ENCODE assay signal across 8 cellular contexts in the genomic region with DNA sequence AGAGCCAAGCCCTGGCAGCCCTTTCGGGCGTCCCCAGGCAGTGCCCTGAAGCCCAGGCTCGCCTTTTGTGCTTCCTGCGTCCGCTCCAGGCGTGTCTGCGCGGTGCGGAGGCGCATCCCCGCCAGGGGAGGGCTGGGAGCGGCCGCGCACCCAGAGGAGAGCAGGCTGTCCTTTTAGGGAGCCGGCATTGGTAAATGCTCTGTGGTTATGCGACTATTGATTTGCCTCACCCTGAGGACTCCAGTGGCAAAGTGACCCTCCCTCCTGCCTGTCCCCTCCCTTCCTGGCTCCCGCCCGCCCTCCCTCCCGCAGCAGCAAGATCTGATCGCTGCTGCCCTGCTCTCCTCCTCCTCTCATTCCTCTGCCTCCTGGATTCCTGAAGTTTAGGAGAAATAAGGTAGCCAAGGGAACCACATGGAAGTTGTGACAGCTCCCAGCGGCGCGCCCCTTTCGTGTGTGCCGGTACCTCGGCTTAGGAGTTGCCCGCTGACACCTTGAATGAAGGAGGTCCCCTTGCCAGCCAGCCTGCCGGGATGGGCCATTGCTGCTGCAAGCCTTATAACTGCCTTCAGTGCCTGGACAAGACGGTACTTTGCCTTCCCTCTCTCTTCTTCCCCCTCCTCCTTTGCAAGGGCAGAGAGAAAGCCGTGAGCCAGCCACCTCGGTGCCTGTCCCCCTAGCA.
DNase-seq lines count a peak whose midpoint lies in the region; ATAC-seq and TF ChIP-seq lines count a peak whose summit lies in the region.

No MANE protein-coding gene starts in this region.

- H3K4me3 Mint-ChIP-seq in progenitor cell of endocrine pancreas (ENCODE audit: low read depth) = peak overlapping the region; percentile 76
- no peak overlapping the region for H3K4me3 Mint-ChIP-seq in activated CD4-positive, alpha-beta memory T cell treated with anti-CD3 and anti-CD28 coated beads for 36 hours
- no peak overlapping the region for H3K4me3 Mint-ChIP-seq in activated T-helper 2 cell treated with anti-CD3 and anti-CD28 coated beads, Interferon-gamma antibody, Interleukin-2, Interleukin-4, amounts not matched to agents 10 μg/mL and 5 μg/mL and 100 μg/mL, durations not matched to agents 14 hours and 24 hours and 36 hours (ENCODE audit: low read depth)

- peaks cover 15% of the 10 kb centered on the region for H3K4me1 Mint-ChIP-seq in progenitor cell of endocrine pancreas (ENCODE audit: low read depth)
- peaks cover 5% of the 10 kb centered on the region for H3K4me1 Mint-ChIP-seq in activated CD4-positive, alpha-beta memory T cell treated with anti-CD3 and anti-CD28 coated beads for 36 hours (ENCODE audit: low read depth)
- peaks cover 2% of the 10 kb centered on the region for H3K4me1 Mint-ChIP-seq in activated T-helper 2 cell treated with anti-CD3 and anti-CD28 coated beads, Interferon-gamma antibody, Interleukin-2, Interleukin-4, amounts not matched to agents 10 μg/mL and 5 μg/mL and 100 μg/mL, durations not matched to agents 14 hours and 24 hours and 36 hours (ENCODE audit: low read depth)

- peak overlapping the region; percentile 56 for H2AFZ ChIP-seq in GM23248

- CTCF ChIA-PET in Panc1 (lab: Charles Lee) = no interaction called here
- CTCF ChIA-PET in activated CD4-positive, alpha-beta memory T cell treated with anti-CD3 and anti-CD28 coated beads for 36 hours (lab: Charles Lee) = no interaction called here

- no peaks in the 10 kb centered on the region for H3K27me3 ChIP-seq in GM23248 (replicated peaks; ENCODE audit: insufficient read depth)
- peaks cover 28% of the 10 kb centered on the region for H3K27me3 ChIP-seq in Panc1 (ENCODE audit: control insufficient read depth, insufficient read depth, low read length)

- WGBS in GM23248 (ENCODE audit: low coverage in 1 of 2, low lambda C conversion rate in 2 of 2, missing lambda C conversion rate in 2 of 2), 2 experiments = 1 to 3% methylated on average over 25 to 31 of the region's 31 CpGs

- H4K20me1 ChIP-seq in GM23248 (ENCODE audit: insufficient read depth) = no peaks in the 10 kb centered on the region

- peak overlapping the region; percentile 88 for H3K4me2 ChIP-seq in GM23248 (ENCODE audit: unreplicated experiment)

- in situ Hi-C loops in GM23248 (cut with MboI) = no loop called here
- in situ Hi-C loops in Panc1 (cut with HindIII; ENCODE audit: low pct_unique_long_range_greater_than_20kb, low sequenced_read_pairs) = no loop called here

- no peaks in the 10 kb centered on the region for H3K9me2 ChIP-seq in GM23248 (ENCODE audit: insufficient read depth)

- no TSS peak for BruUV-seq in Panc1 (replicated peaks; lab: Mats Ljungman, UMichigan)

- H3K27ac Mint-ChIP-seq in progenitor cell of endocrine pancreas = no peak overlapping the region
- H3K27ac Mint-ChIP-seq in activated CD4-positive, alpha-beta memory T cell treated with anti-CD3 and anti-CD28 coated beads for 36 hours = no peak overlapping the region
- H3K27ac Mint-ChIP-seq in activated T-helper 2 cell treated with anti-CD3 and anti-CD28 coated beads, Interferon-gamma antibody, Interleukin-2, Interleukin-4, amounts not matched to agents 10 μg/mL and 5 μg/mL and 100 μg/mL, durations not matched to agents 14 hours and 24 hours and 36 hours = no peak overlapping the region

- H3K9me3 ChIP-seq in GM23248 (ENCODE audit: low read depth) = no peaks in the 10 kb centered on the region
- H3K9me3 ChIP-seq in Panc1 (ENCODE audit: control insufficient read depth, insufficient read depth, low read depth, low read length) = no peaks in the 10 kb centered on the region

- H3K4me3 ChIP-seq in GM23248 (peak overlapping the region; percentile 75), Panc1 (ENCODE audit: low read depth in 2 of 2, low read length in 2 of 2) (peak overlapping the region; percentile 18 to 19; a peak in 2 of 4 replicates)

- H3K27me3 Mint-ChIP-seq in progenitor cell of endocrine pancreas = peaks cover 30% of the 10 kb centered on the region
- H3K27me3 Mint-ChIP-seq in activated CD4-positive, alpha-beta memory T cell treated with anti-CD3 and anti-CD28 coated beads for 36 hours = peaks cover 37% of the 10 kb centered on the region
- H3K27me3 Mint-ChIP-seq in activated T-helper 2 cell treated with anti-CD3 and anti-CD28 coated beads, Interferon-gamma antibody, Interleukin-2, Interleukin-4, amounts not matched to agents 10 μg/mL and 5 μg/mL and 100 μg/mL, durations not matched to agents 14 hours and 24 hours and 36 hours (ENCODE audit: low read depth) = peaks cover 50% of the 10 kb centered on the region

- H3K79me2 ChIP-seq in GM23248 (ENCODE audit: insufficient read depth) = no peaks in the 10 kb centered on the region

- H3K27ac ChIP-seq in GM23248 (no peak overlapping the region), Panc1 (ENCODE audit: low read length) (no peak overlapping the region)

- no peak for TF ChIP-seq CTCF in Panc1 (IDR thresholded peaks at IDR 0.05)
- TF ChIP-seq CTCF in progenitor cell of endocrine pancreas (IDR thresholded peaks at IDR 0.05; ENCODE audit: unreplicated experiment) = peak; percentile 13

- H3F3A ChIP-seq in GM23248 (ENCODE audit: insufficient read depth) = peaks cover 22% of the 10 kb centered on the region

- intact Hi-C loops in Panc1 (cut with micrococcal nuclease; ENCODE audit: unreplicated experiment) = no loop called here
- intact Hi-C loops in activated CD4-positive, alpha-beta memory T cell treated with anti-CD3 and anti-CD28 coated beads for 36 hours (cut with micrococcal nuclease) = no loop called here
- intact Hi-C loops in activated T-helper 2 cell treated with anti-CD3 and anti-CD28 coated beads, Interferon-gamma antibody, Interleukin-2, Interleukin-4, amounts not matched to agents 10 μg/mL and 5 μg/mL and 100 μg/mL, durations not matched to agents 14 hours and 24 hours and 36 hours (cut with micrococcal nuclease) = no loop called here

- H3K36me3 Mint-ChIP-seq in progenitor cell of endocrine pancreas (ENCODE audit: insufficient read depth) = no peaks in the 10 kb centered on the region
- no peaks in the 10 kb centered on the region for H3K36me3 Mint-ChIP-seq in activated CD4-positive, alpha-beta memory T cell treated with anti-CD3 and anti-CD28 coated beads for 36 hours
- no peaks in the 10 kb centered on the region for H3K36me3 Mint-ChIP-seq in activated T-helper 2 cell treated with anti-CD3 and anti-CD28 coated beads, Interferon-gamma antibody, Interleukin-2, Interleukin-4, amounts not matched to agents 10 μg/mL and 5 μg/mL and 100 μg/mL, durations not matched to agents 14 hours and 24 hours and 36 hours (ENCODE audit: low read depth)

- POLR2A ChIA-PET in Panc1 (lab: Charles Lee) = interaction anchor here (0.7 kb wide), 1 partner anchor 1986 kb away, joined by 3 read pairs; no protein-coding TSS in a partner anchor
- POLR2A ChIA-PET in activated CD4-positive, alpha-beta memory T cell treated with anti-CD3 and anti-CD28 coated beads for 36 hours (lab: Charles Lee) = no interaction called here

- H3K9me3 Mint-ChIP-seq in progenitor cell of endocrine pancreas (ENCODE audit: low read depth) = no peaks in the 10 kb centered on the region
- no peaks in the 10 kb centered on the region for H3K9me3 Mint-ChIP-seq in activated CD4-positive, alpha-beta memory T cell treated with anti-CD3 and anti-CD28 coated beads for 36 hours
- no peaks in the 10 kb centered on the region for H3K9me3 Mint-ChIP-seq in activated T-helper 2 cell treated with anti-CD3 and anti-CD28 coated beads, Interferon-gamma antibody, Interleukin-2, Interleukin-4, amounts not matched to agents 10 μg/mL and 5 μg/mL and 100 μg/mL, durations not matched to agents 14 hours and 24 hours and 36 hours

- peak overlapping the region; percentile 25; the same call in 1 of the 2 replicates for H3K9ac ChIP-seq in GM23248

- peak; percentile 73 for DNase-seq in GM23248
- no peak for DNase-seq in Panc1 (ENCODE audit: low read depth, low spot score)
- peak; percentile 15 for DNase-seq in germinal center (ENCODE audit: low spot score)
- no peak for DNase-seq in progenitor cell of endocrine pancreas (ENCODE audit: low spot score, unreplicated experiment)
- no peak for DNase-seq in activated CD4-positive, alpha-beta memory T cell treated with anti-CD3 and anti-CD28 coated beads for 36 hours
- DNase-seq in activated gamma-delta T cell treated with Interleukin-2 at 50 U/mL for 16 hours = no peak
- no peak for DNase-seq in activated T-helper 2 cell treated with anti-CD3 and anti-CD28 coated beads, Interferon-gamma antibody, Interleukin-2, Interleukin-4, amounts not matched to agents 10 μg/mL and 5 μg/mL and 100 μg/mL, durations not matched to agents 14 hours and 24 hours and 36 hours (ENCODE audit: low spot score)

- peaks cover 22% of the 10 kb centered on the region for H3K4me1 ChIP-seq in GM23248 (ENCODE audit: insufficient read depth)
- H3K4me1 ChIP-seq in Panc1 (ENCODE audit: control insufficient read depth, insufficient read depth, low read length) = peaks cover 4% of the 10 kb centered on the region; the same call in 1 of the 2 replicates

- H3K36me3 ChIP-seq in GM23248 (ENCODE audit: low read depth) (no peaks in the 10 kb centered on the region), Panc1 (ENCODE audit: control insufficient read depth, insufficient read depth, low read length) (no peaks in the 10 kb centered on the region)

- ATAC-seq in Panc1 (peak; percentile 82), HG02588 (IDR thresholded peaks at IDR 0.05; ENCODE audit: unreplicated experiment) (no peak)

Comparison
In these comparisons a context has a peak if more than half of its experiments do, and no peak if none do; other contexts are left out.
1. DNase-seq: peak in GM23248 (single experiment) and germinal center (single experiment); none in Panc1 (single experiment), progenitor cell of endocrine pancreas (single experiment), activated CD4-positive, alpha-beta memory T cell treated with anti-CD3 and anti-CD28 coated beads for 36 hours (single experiment), activated gamma-delta T cell treated with Interleukin-2 at 50 U/mL for 16 hours (single experiment) and activated T-helper 2 cell treated with anti-CD3 and anti-CD28 coated beads, Interferon-gamma antibody, Interleukin-2, Interleukin-4, amounts not matched to agents 10 μg/mL and 5 μg/mL and 100 μg/mL, durations not matched to agents 14 hours and 24 hours and 36 hours (single experiment).